In the genomic region with DNA sequence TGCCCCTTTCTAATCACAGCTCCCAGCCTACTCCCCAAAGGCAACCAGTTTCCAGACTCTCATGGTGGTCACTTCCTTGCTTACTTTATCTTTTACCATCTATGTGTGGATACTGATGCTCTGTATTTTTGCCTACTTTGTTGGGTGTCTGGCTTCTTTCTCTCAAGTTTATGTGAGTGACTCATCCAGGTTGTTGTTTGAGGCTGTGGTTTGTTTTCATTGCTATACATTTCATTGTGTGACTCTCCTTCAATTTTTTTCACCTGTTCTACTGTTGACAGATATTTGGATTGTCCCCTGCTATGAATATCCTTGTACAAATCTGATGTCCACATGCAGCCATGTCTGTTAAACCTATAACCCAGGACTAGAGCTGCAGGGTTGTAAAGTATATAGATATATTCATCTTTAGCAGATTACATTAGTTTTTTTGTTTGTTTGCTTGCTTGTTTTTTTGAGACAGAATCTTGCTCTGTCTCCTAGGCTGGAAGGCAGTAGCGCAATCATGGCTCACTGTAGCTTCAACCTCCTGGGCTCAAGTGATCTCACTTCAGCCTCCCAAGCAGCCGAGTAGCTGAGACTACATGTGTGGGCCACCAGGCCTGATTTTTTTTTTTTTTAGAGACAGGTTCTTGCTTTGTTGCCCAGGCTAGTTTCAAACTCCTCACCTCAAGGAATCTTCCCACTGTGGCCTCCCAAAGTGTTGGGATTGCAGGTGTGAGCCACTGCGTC, we compare ENCODE assay signal across 16 cellular contexts.
DNase-seq lines count a peak whose midpoint lies in the region; TF ChIP-seq lines count a peak whose summit lies in the region.
"Had no signal": no experiment of that assay in that cellular context is flagged by ENCODE, and none has a peak within 500 bp of the region (broad histone marks: within the 10 kb centered on the region; RNA-seq: fewer than 3 reads in every experiment).

No MANE protein-coding gene starts in this region.

- peaks cover 7% of the 10 kb centered on the region for H3K9me3 Mint-ChIP-seq in nephron progenitor cell

- TF ChIP-seq CTCF in epithelial cell of esophagus (IDR thresholded peaks at IDR 0.05; ENCODE audit: insufficient read depth, low read depth, low read length, missing control alignments) (no peak), nephron progenitor cell (IDR thresholded peaks at IDR 0.05) (no peak)

- H3K4me1 Mint-ChIP-seq in nephron progenitor cell = peaks cover 51% of the 10 kb centered on the region
- H3K4me1 Mint-ChIP-seq: CD8-positive, alpha-beta memory T cell; IgD-negative memory B cell had no signal

- H4K20me1 ChIP-seq in Karpas-422 (ENCODE audit: insufficient read depth, low read depth, low read length) = no peaks in the 10 kb centered on the region
- H4K20me1 ChIP-seq: BLaER1 had no signal

- H3K9ac ChIP-seq in Karpas-422 (ENCODE audit: low read length) = no peak overlapping the region
- H3K9ac ChIP-seq: BLaER1 had no signal

- H3K27ac ChIP-seq in Karpas-422 (ENCODE audit: low read length) = no peak overlapping the region
- H3K27ac ChIP-seq: BLaER1 had no signal

- peak overlapping the region; percentile 20 for H3K27ac Mint-ChIP-seq in nephron progenitor cell
- H3K27ac Mint-ChIP-seq: H9, IgD-negative memory B cell had no signal

- no peaks in the 10 kb centered on the region for H3K27me3 Mint-ChIP-seq in nephron progenitor cell (ENCODE audit: low read depth, poor library complexity)

- no peaks in the 10 kb centered on the region for H3K9me2 ChIP-seq in Karpas-422 (replicated peaks; ENCODE audit: insufficient read depth, low read length)

- no peaks in the 10 kb centered on the region for H3K9me3 ChIP-seq in Karpas-422 (ENCODE audit: low read length)
- H3K9me3 ChIP-seq: BLaER1 had no signal

- no peaks in the 10 kb centered on the region for H3K27me3 ChIP-seq in Karpas-422 (ENCODE audit: low read length)
- H3K27me3 ChIP-seq: BLaER1 had no signal

- H3K4me3 Mint-ChIP-seq in nephron progenitor cell = no peak overlapping the region
- H3K4me3 Mint-ChIP-seq: CD8-positive, alpha-beta memory T cell; H9; IgD-negative memory B cell had no signal

- H3K36me3 ChIP-seq in Karpas-422 (ENCODE audit: insufficient read depth, low read length) = no peaks in the 10 kb centered on the region
- H3K36me3 ChIP-seq: BLaER1 had no signal

- H3K36me3 Mint-ChIP-seq in nephron progenitor cell (ENCODE audit: low read depth) = no peaks in the 10 kb centered on the region
- H3K36me3 Mint-ChIP-seq: CD8-positive, alpha-beta memory T cell had no signal

- H3K4me1 ChIP-seq in Karpas-422 (ENCODE audit: low read length) = no peaks in the 10 kb centered on the region
- H3K4me1 ChIP-seq: BLaER1 had no signal

- DNase-seq in DMS53 treated with DMSO at 0.1 percent for 48 hours (lab: John Stamatoyannopoulos, UW; ENCODE audit: unreplicated experiment) = peak; percentile 22
- peak; percentile 69 for DNase-seq in M059J (ENCODE audit: low read depth)
- DNase-seq in epithelial cell of esophagus (ENCODE audit: low read depth) = peak; percentile 45
- no peak for DNase-seq in nephron progenitor cell
- no peak for DNase-seq in SHP77 (lab: John Stamatoyannopoulos, UW)
- DNase-seq in Karpas-422 = no peak
- no peak for DNase-seq in NCI-H748 treated with DMSO at 0.1 percent for 48 hours (lab: John Stamatoyannopoulos, UW)
- no peak for DNase-seq in UCSD-AML1 (lab: John Stamatoyannopoulos, UW; ENCODE audit: unreplicated experiment)
- DNase-seq: CD8-positive, alpha-beta memory T cell; H9; NCI-H1436; NCI-H2029 treated with DMSO at 0.1 percent for 48 hours; NCI-H510A; SIG-M5 had no signal

- H3K4me2 ChIP-seq in Karpas-422 (ENCODE audit: low read depth, low read length, poor library complexity, severe bottlenecking) = no peak overlapping the region
- H3K4me2 ChIP-seq: BLaER1 had no signal

- H3K4me3 ChIP-seq in epithelial cell of esophagus (ENCODE audit: low read length) (no peak overlapping the region), Karpas-422 (ENCODE audit: low read length) (no peak overlapping the region)
- H3K4me3 ChIP-seq: BLaER1 had no signal

- H3K79me2 ChIP-seq in Karpas-422 (ENCODE audit: low read length) = no peaks in the 10 kb centered on the region

- no peak overlapping the region for H2AFZ ChIP-seq in Karpas-422 (ENCODE audit: low read length)

Comparison
In these comparisons a context has a peak if more than half of its experiments do, and no peak if none do; other contexts are left out.
1. DNase-seq: peak in DMS53 treated with DMSO at 0.1 percent for 48 hours (single experiment), M059J (single experiment) and epithelial cell of esophagus (single experiment); none in nephron progenitor cell (single experiment), SHP77 (0 of 2), Karpas-422 (single experiment), NCI-H748 treated with DMSO at 0.1 percent for 48 hours (single experiment) and UCSD-AML1 (single experiment).